ENCODE assay signal across 21 cellular contexts in genomic region chr3:52438579-52439425, GRCh38. TPM values are rescaled to one million over a fixed set of nuclear protein-coding genes. Genes with fewer than 3 reads are reported as not detected.
"Had no signal": no experiment of that assay in that cellular context is flagged by ENCODE, and none has a peak within 500 bp of the region (broad histone marks: within the 10 kb centered on the region; RNA-seq: fewer than 3 reads in every experiment).

No MANE protein-coding gene starts in this region.

- H3K36me3 ChIP-seq: esophagus squamous epithelium, prostate gland, right atrium auricular region, stomach, upper lobe of right lung had no signal

- H3K27ac ChIP-seq: esophagus squamous epithelium, prostate gland, right atrium auricular region, stomach, testis, upper lobe of right lung had no signal

- ATAC-seq: activated CD4-positive, alpha-beta T cell treated with anti-CD3 and anti-CD28 coated beads for 36 hours; activated T-helper 17 cell treated with anti-CD3 and anti-CD28 coated beads, Interleukin-2, amount 50 U/mL, for 72 hours; stimulated activated effector memory CD8-positive, alpha-beta T cell treated with anti-CD3 and anti-CD28 coated beads, Interleukin-12 subunit alpha, Interleukin-12 subunit beta, amount 100 ng/mL, for 72 hours had no signal

- H3K9me3 ChIP-seq: esophagus squamous epithelium, prostate gland, right atrium auricular region, stomach, testis, upper lobe of right lung had no signal

- DNase-seq: activated CD4-positive, alpha-beta T cell treated with anti-CD3 and anti-CD28 coated beads for 36 hours; activated CD4-positive, alpha-beta T cell treated with anti-CD3 and anti-CD28 coated beads, Interleukin-2, amount 50 U/mL, for 48 hours; activated naive CD4-positive, alpha-beta T cell treated with anti-CD3 and anti-CD28 coated beads, Interleukin-2, amount 50 U/mL, for 16 hours; activated T-cell treated with anti-CD3 and anti-CD28 coated beads for 4 hours; effector CD8-positive, alpha-beta T cell; esophagus squamous epithelium; nephron progenitor cell; nucleus accumbens; stimulated activated CD4-positive, alpha-beta T cell treated with anti-CD3 and anti-CD28 coated beads, Interleukin-4, amount 100 ng/mL, for 1 hour; T-helper 2 cell; testis had no signal

- H3K4me1 ChIP-seq: prostate gland had no signal

- FAIRE-seq: astrocyte, bronchial epithelial cell had no signal

- H3K4me3 ChIP-seq: esophagus squamous epithelium, lung, prostate gland, right atrium auricular region, skin epidermis, testis, upper lobe of right lung had no signal

- H3K27me3 ChIP-seq: esophagus squamous epithelium, right atrium auricular region, stomach, testis, upper lobe of right lung had no signal

RNA-seq across cellular contexts. Expression of gene SEMA3G, which starts 6.1 kb away (rescaled TPM):
- total RNA-seq: activated CD4-positive, alpha-beta T cell treated with anti-CD3 and anti-CD28 coated beads for 36 hours had no signal
